ENCODE assay signal across 8 cellular contexts in genomic region chr3:56557815-56558170, GRCh38. TPM values are rescaled to one million over a fixed set of nuclear protein-coding genes. Genes with fewer than 3 reads are reported as not detected.
DNase-seq lines count a peak whose midpoint lies in the region; ATAC-seq and TF ChIP-seq lines count a peak whose summit lies in the region.

No MANE protein-coding gene starts in this region.

- TF ChIP-seq CTCF in OCI-LY3 (IDR thresholded peaks at IDR 0.05; ENCODE audit: low read depth, low read length) = no peak
- TF ChIP-seq CTCF in esophagus muscularis mucosa (IDR thresholded peaks at IDR 0.05) = no peak
- TF ChIP-seq CTCF in retinal pigment epithelial cell (conservative IDR thresholded peaks at IDR 0.05; ENCODE audit: low read depth, low read length) = no peak

- WGBS in esophagus muscularis mucosa = 18% methylated on average over 7 of the region's 7 CpGs

- peaks cover 26% of the 10 kb centered on the region for H3K79me2 ChIP-seq in OCI-LY3 (ENCODE audit: low read length)

- no peaks in the 10 kb centered on the region for H3K9me3 ChIP-seq in OCI-LY3 (ENCODE audit: insufficient read depth, low read length)
- H3K9me3 ChIP-seq in esophagus muscularis mucosa = no peaks in the 10 kb centered on the region

- H3K27me3 ChIP-seq in OCI-LY3 (ENCODE audit: low read depth, low read length) (peaks cover 19% of the 10 kb centered on the region; the same call in 1 of the 2 replicates), esophagus muscularis mucosa (no peaks in the 10 kb centered on the region)

- peak overlapping the region; percentile 97 for H3K27ac Mint-ChIP-seq in T-helper 1 cell treated with Interleukin-12 subunit alpha and Interleukin-12 subunit beta and Interleukin-4 antibody, amounts not matched to agents 30 μg/mL and 1 μg/mL, for 36 hours

- H3K27me3 Mint-ChIP-seq in T-helper 1 cell treated with Interleukin-12 subunit alpha and Interleukin-12 subunit beta and Interleukin-4 antibody, amounts not matched to agents 30 μg/mL and 1 μg/mL, for 36 hours (ENCODE audit: low read depth) = peaks cover 21% of the 10 kb centered on the region

- no peak for DNase-seq in T-helper 1 cell
- DNase-seq in esophagus muscularis mucosa (ENCODE audit: extremely low spot score) = no peak
- no peak for DNase-seq in retinal pigment epithelial cell (ENCODE audit: low read depth)
- DNase-seq in SIG-M5 (lab: John Stamatoyannopoulos, UW) = no peak
- DNase-seq in MV-4-11 (lab: John Stamatoyannopoulos, UW) = no peak

- peak overlapping the region; percentile 90 for H3K4me3 ChIP-seq in OCI-LY3 (ENCODE audit: low read length)
- H3K4me3 ChIP-seq in esophagus muscularis mucosa = peak overlapping the region; percentile 59 to 88 (median 82)
- H3K4me3 ChIP-seq in retinal pigment epithelial cell (ENCODE audit: low read length) = peak overlapping the region; percentile 98

- peak overlapping the region; percentile 93 for H3K9ac ChIP-seq in OCI-LY3 (ENCODE audit: low read length)

- peaks cover 23% of the 10 kb centered on the region for H3K36me3 ChIP-seq in OCI-LY3 (replicated peaks; ENCODE audit: low read depth, low read length)
- peaks cover 11 to 33% (median 23%) of the 10 kb centered on the region in 4 donors for H3K36me3 ChIP-seq in esophagus muscularis mucosa

- no peaks in the 10 kb centered on the region for H3K9me3 Mint-ChIP-seq in T-helper 1 cell treated with Interleukin-12 subunit alpha and Interleukin-12 subunit beta and Interleukin-4 antibody, amounts not matched to agents 30 μg/mL and 1 μg/mL, for 36 hours

- ATAC-seq in HG03354 (IDR thresholded peaks at IDR 0.05; ENCODE audit: poor library complexity, severe bottlenecking, unreplicated experiment) = no peak

- peaks cover 16% of the 10 kb centered on the region for H3K36me3 Mint-ChIP-seq in T-helper 1 cell treated with Interleukin-12 subunit alpha and Interleukin-12 subunit beta and Interleukin-4 antibody, amounts not matched to agents 30 μg/mL and 1 μg/mL, for 36 hours (ENCODE audit: low read depth)

- H3K4me3 Mint-ChIP-seq in T-helper 1 cell treated with Interleukin-12 subunit alpha and Interleukin-12 subunit beta and Interleukin-4 antibody, amounts not matched to agents 30 μg/mL and 1 μg/mL, for 36 hours = peak overlapping the region; percentile 97

- H3K4me2 ChIP-seq in OCI-LY3 (ENCODE audit: low read length) = peak overlapping the region; percentile 89

- no peaks in the 10 kb centered on the region for H4K20me1 ChIP-seq in OCI-LY3 (ENCODE audit: insufficient read depth, low read length)

- peaks cover 21% of the 10 kb centered on the region for H3K4me1 Mint-ChIP-seq in T-helper 1 cell treated with Interleukin-12 subunit alpha and Interleukin-12 subunit beta and Interleukin-4 antibody, amounts not matched to agents 30 μg/mL and 1 μg/mL, for 36 hours (ENCODE audit: low read depth)

- peak overlapping the region; percentile 60 for H3K27ac ChIP-seq in OCI-LY3 (ENCODE audit: low read length)
- H3K27ac ChIP-seq in esophagus muscularis mucosa (replicated peaks in 1 of 4) = peak overlapping the region; percentile 82 to 92 (median 88)

- peak overlapping the region; percentile 87 for H2AFZ ChIP-seq in OCI-LY3 (ENCODE audit: low read depth, low read length)

- no peak for TF ChIP-seq EP300 in esophagus muscularis mucosa (IDR thresholded peaks at IDR 0.05)

- no peak for TF ChIP-seq POLR2A in esophagus muscularis mucosa (IDR thresholded peaks at IDR 0.05; ENCODE audit: low read depth)

- intact Hi-C loops in esophagus muscularis mucosa (cut with DNase I) = no loop called here

- H3K4me1 ChIP-seq in OCI-LY3 (ENCODE audit: low read length) (peaks cover 17% of the 10 kb centered on the region), esophagus muscularis mucosa (peaks cover 11 to 20% (median 16%) of the 10 kb centered on the region in 4 donors)

RNA-seq across cellular contexts. Expression of gene CCDC66, which starts 0.8 kb away (rescaled TPM):
- total RNA-seq in esophagus muscularis mucosa = 10 to 100 TPM; 15.3 to 37.8 (median 18.9) TPM
